ENCODE assay signal across 3 cellular contexts in the genomic region with DNA sequence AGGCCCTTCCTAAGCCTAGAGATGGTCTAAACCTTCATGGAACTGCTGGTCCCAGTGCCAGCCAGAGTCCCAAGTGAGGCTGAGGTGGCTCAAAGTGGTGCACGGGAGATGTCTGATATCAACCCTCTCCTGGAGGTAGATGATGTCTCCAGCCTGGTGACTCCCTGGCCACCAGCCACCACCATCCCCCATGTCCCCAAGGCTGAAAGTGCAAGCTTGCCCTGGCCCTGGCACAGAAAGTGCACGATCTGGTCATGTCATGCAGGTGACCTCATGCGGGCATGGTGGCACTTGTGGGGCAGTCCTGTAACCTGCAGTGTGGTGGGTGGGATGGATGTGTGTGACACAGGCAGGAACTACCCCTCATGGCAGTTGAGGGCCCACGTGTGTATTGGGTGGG. TPM values are rescaled to one million over a fixed set of nuclear protein-coding genes. Genes with fewer than 3 reads are reported as not detected.
"Had no signal": no experiment of that assay in that cellular context is flagged by ENCODE, and none has a peak within 500 bp of the region (broad histone marks: within the 10 kb centered on the region; RNA-seq: fewer than 3 reads in every experiment).

No MANE protein-coding gene starts in this region.

RNA-seq across cellular contexts. Expression of gene SCGB2B2, which starts 11.7 kb away (rescaled TPM):
- total RNA-seq: dermis microvascular lymphatic vessel endothelial cell, foreskin keratinocyte, lung microvascular endothelial cell had no signal
